ENCODE assay signal across 8 cellular contexts in the genomic region with DNA sequence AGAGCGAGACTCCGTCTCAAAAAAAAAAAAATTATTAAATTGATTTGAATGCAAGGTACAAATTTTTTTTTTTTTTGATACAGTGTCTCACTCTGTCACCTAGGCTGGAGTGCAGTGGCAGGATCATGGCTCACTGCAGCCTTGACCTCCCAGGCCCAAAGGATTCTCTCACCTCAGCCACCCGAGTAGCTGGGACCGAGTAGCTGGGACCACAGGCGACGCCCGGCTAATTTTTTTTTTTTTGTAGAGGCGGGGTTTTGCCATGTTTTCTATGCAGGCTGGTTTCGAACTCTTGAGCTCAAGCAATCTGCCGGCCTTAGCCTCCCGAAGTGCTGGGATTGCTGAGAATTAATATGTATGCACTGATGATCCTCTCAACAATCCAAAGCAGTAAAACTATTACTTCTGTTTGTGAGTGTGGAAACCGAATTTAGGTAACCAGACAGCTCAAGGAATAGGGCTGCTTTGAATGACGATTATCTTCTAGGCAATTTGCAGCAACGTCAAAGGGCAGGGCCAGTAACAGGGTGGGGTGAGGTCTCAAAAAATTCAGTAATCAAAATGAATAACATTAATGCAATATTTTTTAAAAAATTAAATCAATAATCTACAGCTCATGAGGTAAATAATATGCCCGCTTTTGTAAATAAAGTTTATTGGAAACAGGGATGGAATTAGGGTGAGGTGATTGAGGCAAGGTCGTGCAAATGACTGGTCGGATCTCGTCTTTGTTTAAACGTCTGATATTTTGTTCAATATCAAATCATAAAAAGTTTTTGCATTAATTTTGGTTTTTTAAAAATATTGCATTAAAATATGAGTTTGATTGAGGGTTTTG. TPM values are rescaled to one million over a fixed set of nuclear protein-coding genes. Genes with fewer than 3 reads are reported as not detected.
DNase-seq lines count a peak whose midpoint lies in the region; ATAC-seq and TF ChIP-seq lines count a peak whose summit lies in the region.

No MANE protein-coding gene starts in this region.

- no peak for TF ChIP-seq CTCF in chondrocyte (IDR thresholded peaks at IDR 0.05)

- peak; percentile 16 for DNase-seq in ELR (ENCODE audit: low read depth)
- DNase-seq in NAMALWA (ENCODE audit: low spot score) = peak; percentile 27
- DNase-seq in chondrocyte (ENCODE audit: low spot score) = no peak
- DNase-seq in naive B cell = no peak
- DNase-seq in DMS114 treated with DMSO at 0.1 percent for 48 hours (lab: John Stamatoyannopoulos, UW; ENCODE audit: unreplicated experiment) = no peak
- DNase-seq in SW 1271 (lab: John Stamatoyannopoulos, UW) = no peak
- DNase-seq in activated CD4-positive, alpha-beta T cell treated with anti-CD3 and anti-CD28 coated beads for 4 hours = no peak

- H3K4me1 Mint-ChIP-seq in chondrocyte (ENCODE audit: low read depth) (peaks cover 7% of the 10 kb centered on the region), naive B cell (peaks cover 0 to 13% (median 9%) of the 10 kb centered on the region in 3 donors)

- H3K27ac Mint-ChIP-seq in chondrocyte (ENCODE audit: unreplicated experiment) (peak overlapping the region; percentile 68), naive B cell (peak overlapping the region in 4 of 6 donors; percentile 20 to 91 (median 52))

- H3K4me3 Mint-ChIP-seq in chondrocyte (ENCODE audit: unreplicated experiment) (peak overlapping the region; percentile 88), naive B cell (peak overlapping the region; percentile 81 to 99 (median 91))

- H3K36me3 Mint-ChIP-seq in chondrocyte (ENCODE audit: low read depth) = no peaks in the 10 kb centered on the region
- H3K36me3 Mint-ChIP-seq in naive B cell = no peaks in the 10 kb centered on the region

- H3K27me3 Mint-ChIP-seq in chondrocyte (ENCODE audit: low read depth) (no peaks in the 10 kb centered on the region), naive B cell (no peaks in the 10 kb centered on the region)

- no peaks in the 10 kb centered on the region for H3K9me3 Mint-ChIP-seq in chondrocyte (ENCODE audit: low read depth)
- H3K9me3 Mint-ChIP-seq in naive B cell = no peaks in the 10 kb centered on the region

- ATAC-seq in naive B cell (ENCODE audit: low read depth in 2 of 2) (no peak), HG03139 (IDR thresholded peaks at IDR 0.05; ENCODE audit: unreplicated experiment) (no peak)

RNA-seq across cellular contexts. Expression of a gene that starts 1.2 kb away (rescaled TPM):
- total RNA-seq in chondrocyte = 4.4 to 19.6 TPM (median 4.8 TPM) in 3 replicates
- under 1 TPM in 4 of 6 donors, not detected in 2; 0.08 to 0.20 (median 0.12) TPM for polyA plus RNA-seq in naive B cell (ENCODE audit: low read depth in 6 of 6)

RNA-seq across cellular contexts. Expression of a gene that starts 39.2 kb away (rescaled TPM):
- total RNA-seq in chondrocyte = 6.6 to 12.5 TPM (median 11.8 TPM) in 3 replicates
- 10 to 100 TPM in 2 of 6 donors, 1 to 10 TPM in 4; 6.9 to 13.2 (median 8.7) TPM for polyA plus RNA-seq in naive B cell (ENCODE audit: low read depth in 6 of 6)

RNA-seq across cellular contexts. Expression of a gene that starts 49.9 kb away (rescaled TPM):
- total RNA-seq in chondrocyte = 23.2 to 26.1 TPM (median 24.8 TPM) in 3 replicates
- 1 to 10 TPM in 5 of 6 donors, under 1 TPM in 1; 0.73 to 3.9 (median 1.3) TPM for polyA plus RNA-seq in naive B cell (ENCODE audit: low read depth in 6 of 6)

Comparison
In these comparisons a context has a peak if more than half of its experiments do, and no peak if none do; other contexts are left out.
1. DNase-seq: peak in ELR (single experiment) and NAMALWA (single experiment); none in chondrocyte (single experiment), naive B cell (single experiment), DMS114 treated with DMSO at 0.1 percent for 48 hours (single experiment), SW 1271 (0 of 2) and activated CD4-positive, alpha-beta T cell treated with anti-CD3 and anti-CD28 coated beads for 4 hours (0 of 2).